14 cellular contexts compared by ENCODE assay signal in the genomic region with DNA sequence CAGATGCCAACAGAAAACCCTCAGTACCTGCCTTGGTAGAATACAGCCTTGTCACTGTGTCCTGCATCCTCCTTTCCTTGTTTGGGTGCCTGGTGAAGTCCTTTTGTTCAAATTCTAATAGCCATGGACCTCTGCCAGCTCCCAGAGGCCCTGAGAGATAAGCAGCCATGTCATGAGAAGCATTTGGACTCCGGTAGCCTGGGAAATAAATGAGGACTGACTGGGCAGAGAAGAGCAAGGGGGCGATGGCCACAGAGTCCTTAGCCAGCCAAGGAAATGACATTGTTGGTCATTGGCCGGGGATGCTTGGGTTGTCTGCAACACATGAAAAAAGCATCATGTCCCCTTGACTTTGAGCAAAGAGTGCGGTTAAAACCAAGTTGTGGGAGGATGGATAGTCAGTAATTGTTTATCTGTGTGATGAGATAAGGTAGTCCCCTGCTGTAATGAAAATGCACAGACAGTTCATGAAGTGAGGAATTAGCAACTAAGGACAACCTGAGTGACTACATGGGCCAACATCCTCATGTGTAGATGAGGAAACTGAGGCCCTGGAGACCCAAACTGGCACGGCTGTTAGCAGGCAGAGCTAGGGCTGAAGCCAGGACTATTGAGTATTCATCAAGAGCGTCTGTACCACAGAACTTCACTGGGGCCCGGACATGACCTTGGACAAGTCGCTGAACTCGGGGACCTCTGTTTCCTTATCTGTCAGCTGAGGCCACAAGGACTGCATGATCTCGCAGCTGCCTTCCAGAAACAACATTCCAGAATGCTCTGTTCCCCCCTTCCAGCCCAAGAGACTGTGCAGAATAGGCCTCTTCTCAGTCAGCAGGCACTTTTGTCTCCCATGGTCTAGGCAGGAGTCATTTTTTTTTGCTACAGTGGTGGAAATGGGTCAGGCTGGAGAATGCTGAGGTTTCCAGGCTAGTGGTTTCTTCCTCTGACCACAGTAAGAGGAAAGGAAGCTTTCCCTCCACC.
A peak's percentile ranks its signal among the peaks of the same experiment; 100 is the strongest.
DNase-seq lines count a peak whose midpoint lies in the region; ATAC-seq lines count a peak whose summit lies in the region.
"Had no signal": no experiment of that assay in that cellular context is flagged by ENCODE, and none has a peak within 500 bp of the region (broad histone marks: within the 10 kb centered on the region; RNA-seq: fewer than 3 reads in every experiment).

No MANE protein-coding gene starts in this region.

- no peak overlapping the region for H3K9ac ChIP-seq in stomach smooth muscle (ENCODE audit: low read length in 2 of 2)

- ATAC-seq in HG02840 (IDR thresholded peaks at IDR 0.05; ENCODE audit: low FRiP score, unreplicated experiment), result no peak

- DNase-seq in OCI-M2 (lab: John Stamatoyannopoulos, UW; ENCODE audit: unreplicated experiment) (peak; percentile 12), dermis blood vessel endothelial cell (peak; percentile 26), left kidney (ENCODE audit: low read depth, low spot score) (peak; percentile 34), GM03348 (ENCODE audit: low spot score) (no peak), inferior parietal cortex (ENCODE audit: extremely low spot score) (no peak)
- DNase-seq: activated CD4-positive, alpha-beta memory T cell treated with anti-CD3 and anti-CD28 coated beads, Interleukin-2, amount 10 ng/mL, durations not matched to agents 7 days and 5 days; central memory CD4-positive, alpha-beta T cell; HCEC 1CT; RPMI8226; stimulated activated CD4-positive, alpha-beta T cell treated with anti-CD3 and anti-CD28 coated beads, Interleukin-4, amount 100 ng/mL, for 4 hours; stimulated activated naive CD4-positive, alpha-beta T cell treated with Interleukin-2 at 50 U/mL for 16 hours had no signal

- no peaks in the 10 kb centered on the region for H3K9me3 ChIP-seq in stomach smooth muscle (ENCODE audit: control insufficient read depth in 2 of 2, low read length in 2 of 2)

- H3K36me3 ChIP-seq in stomach smooth muscle (ENCODE audit: control insufficient read depth in 2 of 2, insufficient read depth in 2 of 2, low read length in 2 of 2), result peaks cover 0 to 9% of the 10 kb centered on the region in 2 donors

- H3K27me3 ChIP-seq in stomach smooth muscle (ENCODE audit: control insufficient read depth in 1 of 2, insufficient read depth in 2 of 2, low read length in 2 of 2), result no peaks in the 10 kb centered on the region

- peaks cover 9% of the 10 kb centered on the region for H3K4me1 ChIP-seq in stomach smooth muscle (ENCODE audit: control insufficient read depth, insufficient read depth, low read length)

- peak overlapping the region; percentile 6 for H3K27ac ChIP-seq in stomach smooth muscle (ENCODE audit: low read length)
- H3K27ac ChIP-seq: C4-2B had no signal

- no peak overlapping the region for H3K4me3 ChIP-seq in stomach smooth muscle (ENCODE audit: low read length in 2 of 2)

Comparison
In these comparisons a context has a peak if more than half of its experiments do, and no peak if none do; other contexts are left out.
1. DNase-seq: peak in OCI-M2 (single experiment), dermis blood vessel endothelial cell (single experiment) and left kidney (single experiment); none in GM03348 (single experiment) and inferior parietal cortex (single experiment).